In the genomic region with DNA sequence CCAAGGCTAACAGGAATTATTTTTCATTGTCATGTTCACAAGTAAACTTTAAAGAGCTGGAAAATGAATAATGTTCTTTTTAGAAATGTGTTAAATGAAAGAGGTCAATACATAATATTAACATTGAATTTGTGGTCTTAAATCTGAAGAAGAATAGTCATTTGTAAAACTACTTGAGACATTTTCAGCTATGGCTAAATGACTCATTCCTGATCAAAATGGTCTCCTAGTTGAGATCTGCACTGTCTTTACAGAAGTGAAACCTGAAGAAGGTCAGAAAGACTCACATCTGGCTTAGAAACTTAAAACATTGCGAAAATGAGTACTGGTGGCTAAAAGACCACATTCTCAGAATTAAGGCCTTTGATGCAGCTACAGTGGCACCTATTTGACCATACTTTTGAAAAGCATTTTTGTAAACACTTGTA, we compare ENCODE assay signal across 8 cellular contexts. TPM values are rescaled to one million over a fixed set of nuclear protein-coding genes. Genes with fewer than 3 reads are reported as not detected.
DNase-seq lines count a peak whose midpoint lies in the region; ATAC-seq and TF ChIP-seq lines count a peak whose summit lies in the region.

No MANE protein-coding gene starts in this region.

- peak; percentile 45 for ATAC-seq in Right ventricle myocardium superior (ENCODE audit: poor library complexity)
- ATAC-seq in heart right ventricle: no peak
- ATAC-seq in HG03103 (IDR thresholded peaks at IDR 0.05; ENCODE audit: low read depth, unreplicated experiment): peak; percentile 91
- ATAC-seq in activated CD8-positive, alpha-beta T cell treated with anti-CD3 and anti-CD28 coated beads, Interleukin-2, amount 10 ng/mL, durations not matched to agents 7 days and 5 days: peak; percentile 85
- no peak for ATAC-seq in GM23338

- intact Hi-C loops in Right ventricle myocardium superior (cut with DNase I) (no loop called here), heart right ventricle (cut with DNase I) (no loop called here)

- H3K9me3 Mint-ChIP-seq in activated CD8-positive, alpha-beta T cell treated with anti-CD3 and anti-CD28 coated beads, Interleukin-2, amount 10 ng/mL, durations not matched to agents 7 days and 5 days (ENCODE audit: insufficient read depth): peaks cover 4% of the 10 kb centered on the region
- peaks cover 7% of the 10 kb centered on the region; the same call in 2 of the 3 replicates for H3K9me3 Mint-ChIP-seq in GM23338

- H3K4me3 ChIP-seq in heart right ventricle: peak overlapping the region in 1 of 10 donors; percentile 12
- no peak overlapping the region for H3K4me3 ChIP-seq in GM23338

- TF ChIP-seq CTCF in heart right ventricle (IDR thresholded peaks at IDR 0.05) (no peak), GM23338 (conservative IDR thresholded peaks at IDR 0.05; ENCODE audit: low read depth in 2 of 2) (no peak)

- H3K27me3 ChIP-seq in heart right ventricle (no peaks in the 10 kb centered on the region), GM23338 (ENCODE audit: insufficient read depth) (no peaks in the 10 kb centered on the region)

- no peaks in the 10 kb centered on the region for H3F3A ChIP-seq in GM23338 (replicated peaks; ENCODE audit: low read depth)

- H3K4me3 Mint-ChIP-seq in activated CD8-positive, alpha-beta T cell treated with anti-CD3 and anti-CD28 coated beads, Interleukin-2, amount 10 ng/mL, durations not matched to agents 7 days and 5 days: peak overlapping the region; percentile 59
- H3K4me3 Mint-ChIP-seq in GM23338: no peak overlapping the region

- H3K4me1 Mint-ChIP-seq in activated CD8-positive, alpha-beta T cell treated with anti-CD3 and anti-CD28 coated beads, Interleukin-2, amount 10 ng/mL, durations not matched to agents 7 days and 5 days (ENCODE audit: low read depth): peaks cover 72% of the 10 kb centered on the region
- H3K4me1 Mint-ChIP-seq in GM23338: no peaks in the 10 kb centered on the region

- peaks cover 0 to 64% (median 0%) of the 10 kb centered on the region in 9 donors for H3K4me1 ChIP-seq in heart right ventricle
- no peaks in the 10 kb centered on the region for H3K4me1 ChIP-seq in GM23338 (ENCODE audit: insufficient read depth)

- no peak overlapping the region for H2AFZ ChIP-seq in GM23338

- peak overlapping the region; percentile 61 for H3K27ac Mint-ChIP-seq in activated CD8-positive, alpha-beta T cell treated with anti-CD3 and anti-CD28 coated beads, Interleukin-2, amount 10 ng/mL, durations not matched to agents 7 days and 5 days
- H3K27ac Mint-ChIP-seq in GM23338: no peak overlapping the region

- no peaks in the 10 kb centered on the region for H3K79me2 ChIP-seq in GM23338 (replicated peaks; ENCODE audit: insufficient read depth)

- DNase-seq in Right ventricle myocardium superior (no peak), heart right ventricle (no peak), NCI-H1048 (lab: John Stamatoyannopoulos, UW) (no peak), GM23338 (ENCODE audit: low spot score) (no peak), NCI-H748 treated with DMSO at 0.1 percent for 48 hours (lab: John Stamatoyannopoulos, UW) (no peak), NCI-H1105 (lab: John Stamatoyannopoulos, UW) (no peak)
- DNase-seq in activated CD8-positive, alpha-beta T cell treated with anti-CD3 and anti-CD28 coated beads, Interleukin-2, amount 10 ng/mL, durations not matched to agents 7 days and 5 days: no peak

- peaks cover 91% of the 10 kb centered on the region for H3K36me3 Mint-ChIP-seq in activated CD8-positive, alpha-beta T cell treated with anti-CD3 and anti-CD28 coated beads, Interleukin-2, amount 10 ng/mL, durations not matched to agents 7 days and 5 days (ENCODE audit: low read depth)
- H3K36me3 Mint-ChIP-seq in GM23338 (ENCODE audit: low read depth): peaks cover 4% of the 10 kb centered on the region; the same call in 1 of the 3 replicates

- no peak overlapping the region for H3K4me2 ChIP-seq in GM23338

- CTCF ChIA-PET in activated CD8-positive, alpha-beta T cell treated with anti-CD3 and anti-CD28 coated beads, Interleukin-2, amount 10 ng/mL, durations not matched to agents 7 days and 5 days (lab: Charles Lee): interaction anchor here (1.3 to 1.7 kb wide), 3 partner anchors 9 to 78 kb away, joined by 3 to 4 read pairs (median 4); no protein-coding TSS in a partner anchor

- H3K27me3 Mint-ChIP-seq in activated CD8-positive, alpha-beta T cell treated with anti-CD3 and anti-CD28 coated beads, Interleukin-2, amount 10 ng/mL, durations not matched to agents 7 days and 5 days (ENCODE audit: low read depth): no peaks in the 10 kb centered on the region
- peaks cover 3% of the 10 kb centered on the region for H3K27me3 Mint-ChIP-seq in GM23338 (ENCODE audit: insufficient read depth, low read depth, poor library complexity)

- H3K36me3 ChIP-seq in heart right ventricle (peaks cover 0 to 49% (median 0%) of the 10 kb centered on the region in 9 donors), GM23338 (ENCODE audit: insufficient read depth) (no peaks in the 10 kb centered on the region)

- H4K20me1 ChIP-seq in GM23338 (replicated peaks; ENCODE audit: insufficient read depth): no peaks in the 10 kb centered on the region

- POLR2A ChIA-PET in activated CD8-positive, alpha-beta T cell treated with anti-CD3 and anti-CD28 coated beads, Interleukin-2, amount 10 ng/mL, durations not matched to agents 7 days and 5 days (lab: Charles Lee): no interaction called here

- 86 to 95% methylated on average over 1 of the region's 1 CpG for WGBS in heart right ventricle, 2 donors

- peaks cover 0 to 7% (median 0%) of the 10 kb centered on the region in 11 donors for H3K9me3 ChIP-seq in heart right ventricle

- peak overlapping the region in 1 of 10 donors; percentile 57 for H3K27ac ChIP-seq in heart right ventricle
- H3K27ac ChIP-seq in GM23338 (ENCODE audit: low read depth): no peak overlapping the region

- H3K9me2 ChIP-seq in GM23338 (ENCODE audit: insufficient read depth): no peaks in the 10 kb centered on the region

TF ChIP-seq in GM23338, 12 proteins besides CTCF, POLR2A, EP300 and RAD21 (continues in another document):
- TF ChIP-seq EZH2phosphoT487 (IDR thresholded peaks at IDR 0.05; ENCODE audit: unreplicated experiment) (no peak), ZNF462 (CRISPR knock-in tag; IDR thresholded peaks at IDR 0.05) (no peak), EZH2 (IDR thresholded peaks at IDR 0.05; ENCODE audit: low read depth, unreplicated experiment) (no peak)

RNA-seq across cellular contexts. Expression of gene PIK3CG, which starts 5.9 kb away (rescaled TPM):
- total RNA-seq in Right ventricle myocardium superior (1.6 TPM), heart right ventricle (1 to 10 TPM; 1.2 to 6.8 (median 2.0) TPM)
- polyA plus RNA-seq in heart right ventricle (under 1 TPM; 0.16 to 0.22 TPM), GM23338 (2016; fragmentation: Nextera tagmentation; extraction: Ambion mirVana) (not detected in 2 replicates)
- total RNA-seq in activated CD8-positive, alpha-beta T cell treated with anti-CD3 and anti-CD28 coated beads, Interleukin-2, amount 10 ng/mL, durations not matched to agents 7 days and 5 days: 10 to 100 TPM; 53.1 to 55.6 TPM
- total RNA-seq in GM23338 (2014; rRNA removed; shearing (Covaris generic)): not detected in 2 replicates

Comparison
In these comparisons a context has a peak if more than half of its experiments do, and no peak if none do; other contexts are left out.
1. ATAC-seq: peak in Right ventricle myocardium superior (single experiment), HG03103 (single experiment) and activated CD8-positive, alpha-beta T cell treated with anti-CD3 and anti-CD28 coated beads, Interleukin-2, amount 10 ng/mL, durations not matched to agents 7 days and 5 days (single experiment); none in heart right ventricle (0 of 8) and GM23338 (single experiment).
2. RNA of gene PIK3CG, which starts 5.9 kb away (total RNA-seq): 53.1 to 55.6 TPM in activated CD8-positive, alpha-beta T cell treated with anti-CD3 and anti-CD28 coated beads, Interleukin-2, amount 10 ng/mL, durations not matched to agents 7 days and 5 days; 1.2 to 6.8 TPM in heart right ventricle, 1.6 TPM in Right ventricle myocardium superior (single experiment) and not detected in GM23338; every median in the first group is over 4 times any median in the second.